Comparison of ENCODE assay signal across 20 cellular contexts in the genomic region with DNA sequence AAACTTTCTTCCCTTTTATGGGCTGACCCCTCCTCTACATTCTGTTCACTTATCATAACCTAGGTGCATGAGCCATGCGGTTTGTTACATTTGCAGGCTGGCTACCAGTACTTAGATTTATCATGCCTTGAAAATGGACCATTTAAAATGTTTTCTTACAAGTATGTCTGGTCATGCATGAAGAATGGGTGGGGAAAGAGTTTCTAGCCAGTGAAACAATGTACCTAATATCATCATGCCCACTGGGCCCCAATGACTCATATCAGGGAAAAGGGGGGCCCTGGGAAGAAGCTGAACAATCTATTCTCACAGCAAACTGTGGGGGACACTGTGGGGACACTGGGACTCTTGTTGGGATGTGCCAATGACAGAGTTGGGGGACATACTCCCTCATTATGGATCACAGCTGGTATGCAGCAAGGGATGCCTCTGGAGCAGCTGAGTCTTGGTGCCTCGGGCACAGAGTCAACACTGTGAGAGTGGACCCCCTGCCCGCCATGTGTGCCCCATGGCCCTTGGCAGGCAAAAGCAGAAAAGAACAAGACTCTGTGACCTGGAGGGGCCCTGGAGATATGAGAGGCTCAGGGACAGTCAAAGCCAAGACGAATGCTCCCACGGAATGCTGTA.
"Had no signal": no experiment of that assay in that cellular context is flagged by ENCODE, and none has a peak within 500 bp of the region (broad histone marks: within the 10 kb centered on the region; RNA-seq: fewer than 3 reads in every experiment).

No MANE protein-coding gene starts in this region.

- H3K36me3 Mint-ChIP-seq: memory B cell, natural killer cell had no signal

- H3K4me3 Mint-ChIP-seq: memory B cell; natural killer cell; stimulated activated naive B cell treated with anti-CD40 and anti-IgM and Interleukin-4, amounts not matched to agents 10 μg/mL and 1 μg/mL and 100 μg/mL, for 72 hours; stimulated activated naive CD8-positive, alpha-beta T cell treated with anti-CD3 and anti-CD28 coated beads, Interleukin-15, Interleukin-2, amounts not matched to agents 100 ng/mL and 50 ng/mL, for 24 hours had no signal

- ATAC-seq: gastroesophageal sphincter; heart right ventricle; left ventricle myocardium superior; lower lobe of right lung; natural killer cell; pancreas; sciatic nerve; stimulated activated naive B cell treated with anti-CD40 and anti-IgM and Interleukin-4, amounts not matched to agents 10 μg/mL and 1 μg/mL and 100 μg/mL, for 72 hours had no signal

- H3K27ac Mint-ChIP-seq: memory B cell; natural killer cell; stimulated activated naive B cell treated with anti-CD40 and anti-IgM and Interleukin-4, amounts not matched to agents 10 μg/mL and 1 μg/mL and 100 μg/mL, for 72 hours; stimulated activated naive CD8-positive, alpha-beta T cell treated with anti-CD3 and anti-CD28 coated beads, Interleukin-15, Interleukin-2, amounts not matched to agents 100 ng/mL and 50 ng/mL, for 24 hours had no signal

- H3K4me1 ChIP-seq: gastroesophageal sphincter, heart right ventricle, lower lobe of right lung, pancreas, right atrium auricular region, tibial nerve, upper lobe of left lung had no signal

- H3K27ac ChIP-seq: dorsolateral prefrontal cortex, gastroesophageal sphincter, heart right ventricle, lower lobe of right lung, neutrophil, pancreas, right atrium auricular region, thoracic aorta, tibial nerve, upper lobe of left lung had no signal

- DNase-seq: dorsolateral prefrontal cortex; effector CD4-positive, alpha-beta T cell; heart right ventricle; hippocampal formation; left ventricle myocardium superior; lower lobe of right lung; natural killer cell; pancreas; stimulated activated CD4-positive, alpha-beta T cell treated with anti-CD3 and anti-CD28 coated beads, Interleukin-2, amount 100 ng/mL, for 24 hours; stimulated activated CD4-positive, alpha-beta T cell treated with anti-CD3 and anti-CD28 coated beads, Interleukin-4, amount 100 ng/mL, for 4 hours; stimulated activated naive B cell treated with anti-CD40 and anti-IgM and Interleukin-4, amounts not matched to agents 10 μg/mL and 1 μg/mL and 100 μg/mL, for 72 hours; upper lobe of left lung had no signal

- H3K27me3 Mint-ChIP-seq: stimulated activated naive B cell treated with anti-CD40 and anti-IgM and Interleukin-4, amounts not matched to agents 10 μg/mL and 1 μg/mL and 100 μg/mL, for 72 hours; stimulated activated naive CD8-positive, alpha-beta T cell treated with anti-CD3 and anti-CD28 coated beads, Interleukin-15, Interleukin-2, amounts not matched to agents 100 ng/mL and 50 ng/mL, for 24 hours had no signal

- H3K36me3 ChIP-seq: gastroesophageal sphincter, heart right ventricle, lower lobe of right lung, neutrophil, pancreas, right atrium auricular region, thoracic aorta, upper lobe of left lung had no signal

- H3K9me3 Mint-ChIP-seq: natural killer cell; stimulated activated naive CD8-positive, alpha-beta T cell treated with anti-CD3 and anti-CD28 coated beads, Interleukin-15, Interleukin-2, amounts not matched to agents 100 ng/mL and 50 ng/mL, for 24 hours had no signal

- H3K4me3 ChIP-seq: dorsolateral prefrontal cortex, gastroesophageal sphincter, heart right ventricle, lower lobe of right lung, pancreas, right atrium auricular region, thoracic aorta, tibial nerve, upper lobe of left lung had no signal

- H3K4me1 Mint-ChIP-seq: memory B cell; natural killer cell; stimulated activated naive B cell treated with anti-CD40 and anti-IgM and Interleukin-4, amounts not matched to agents 10 μg/mL and 1 μg/mL and 100 μg/mL, for 72 hours had no signal

- H3K9me3 ChIP-seq: neutrophil, pancreas had no signal

- H3K27me3 ChIP-seq: dorsolateral prefrontal cortex, gastroesophageal sphincter, heart right ventricle, pancreas, right atrium auricular region, tibial nerve, upper lobe of left lung had no signal
